In genomic region chr5:82922086-82922734, GRCh38 we compare ENCODE assay signal across 1 cellular context.
TF ChIP-seq lines count a peak whose summit lies in the region.

No MANE protein-coding gene starts in this region.

TF ChIP-seq in H1, 55 proteins besides CTCF, POLR2A, EP300 and RAD21 (continued from another document):
- TF ChIP-seq JUND (IDR thresholded peaks at IDR 0.05; ENCODE audit: low read length) = no peak
- TF ChIP-seq TEAD4 (IDR thresholded peaks at IDR 0.05; ENCODE audit: low read depth, low read length) = no peak
- TF ChIP-seq ASH2L (IDR thresholded peaks at IDR 0.05; ENCODE audit: low read length) = no peak
- TF ChIP-seq SP4 (IDR thresholded peaks at IDR 0.05; ENCODE audit: low read length) = no peak
- TF ChIP-seq KDM4A (IDR thresholded peaks at IDR 0.05; ENCODE audit: low read depth, low read length, severe bottlenecking) = no peak
